ENCODE assay signal across 9 cellular contexts in the genomic region with DNA sequence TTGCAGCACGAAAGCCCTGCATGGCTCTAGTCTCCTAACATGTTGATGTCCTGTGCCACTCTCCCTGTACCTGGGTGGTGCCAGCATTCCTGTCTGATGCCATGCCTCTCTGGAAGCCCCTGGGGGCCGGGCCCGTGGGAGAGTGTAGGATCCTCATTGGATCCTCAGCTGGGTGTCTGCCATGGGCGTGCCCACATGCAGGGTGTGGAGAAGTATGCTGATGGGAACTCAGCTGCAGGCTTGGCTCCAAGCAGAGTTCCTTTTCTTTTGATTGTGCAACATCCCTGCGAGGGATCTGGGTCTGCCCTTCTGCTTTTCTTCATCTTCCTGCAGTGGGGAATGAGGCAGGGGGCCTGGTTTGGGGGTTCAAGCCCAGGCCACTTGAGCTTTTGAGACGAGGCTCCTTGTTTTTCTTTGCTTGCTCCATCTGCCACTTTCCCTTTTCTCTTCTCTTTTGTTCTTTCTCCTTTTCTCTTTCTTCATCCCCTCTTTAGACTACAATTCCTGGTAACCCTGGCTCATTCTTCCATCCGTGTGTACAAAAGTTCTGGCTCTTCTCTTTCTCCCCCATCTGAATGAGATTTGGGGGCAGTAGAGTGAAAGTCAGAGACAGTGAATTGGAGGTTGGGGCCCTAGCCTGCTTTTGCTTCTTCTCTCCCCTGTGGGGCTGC. TPM values are rescaled to one million over a fixed set of nuclear protein-coding genes. Genes with fewer than 3 reads are reported as not detected.
DNase-seq lines count a peak whose midpoint lies in the region; ATAC-seq and TF ChIP-seq lines count a peak whose summit lies in the region.
"Had no signal": no experiment of that assay in that cellular context is flagged by ENCODE, and none has a peak within 500 bp of the region (broad histone marks: within the 10 kb centered on the region; RNA-seq: fewer than 3 reads in every experiment).

No MANE protein-coding gene starts in this region.

- TF ChIP-seq CTCF in foreskin fibroblast (IDR thresholded peaks at IDR 0.05; ENCODE audit: low read depth, low read length) (no peak), prostate gland (IDR thresholded peaks at IDR 0.05) (no peak)

- H3K36me3 ChIP-seq in prostate gland = no peaks in the 10 kb centered on the region
- H3K36me3 ChIP-seq in Karpas-422 (ENCODE audit: insufficient read depth, low read length) = no peaks in the 10 kb centered on the region

- no peak overlapping the region for H2AFZ ChIP-seq in Karpas-422 (ENCODE audit: low read length)

- H3K27ac ChIP-seq in prostate gland (no peak overlapping the region), Karpas-422 (ENCODE audit: low read length) (no peak overlapping the region)

- H3K27me3 ChIP-seq in prostate gland (replicated peaks; ENCODE audit: insufficient read depth) = no peaks in the 10 kb centered on the region
- no peaks in the 10 kb centered on the region for H3K27me3 ChIP-seq in Karpas-422 (ENCODE audit: low read length)

- peak; percentile 48 for DNase-seq in EL
- DNase-seq in SKM-1 (lab: John Stamatoyannopoulos, UW; ENCODE audit: unreplicated experiment) = peak; percentile 43
- DNase-seq in foreskin fibroblast = peak; percentile 19 to 54
- DNase-seq in prostate gland (ENCODE audit: low spot score) = peak; percentile 81
- no peak for DNase-seq in Karpas-422
- DNase-seq in NCI-H2107 treated with DMSO at 0.1 percent for 48 hours (lab: John Stamatoyannopoulos, UW; ENCODE audit: unreplicated experiment) = no peak
- no peak for DNase-seq in stimulated activated naive CD4-positive, alpha-beta T cell (lab: John Stamatoyannopoulos, UW)
- DNase-seq: retina had no signal

- no peaks in the 10 kb centered on the region for H3K9me2 ChIP-seq in Karpas-422 (replicated peaks; ENCODE audit: insufficient read depth, low read length)

- WGBS in prostate gland = 36% methylated on average over 7 of the region's 7 CpGs

- no peaks in the 10 kb centered on the region for H3K9me3 ChIP-seq in prostate gland
- H3K9me3 ChIP-seq in Karpas-422 (ENCODE audit: low read length) = no peaks in the 10 kb centered on the region

- H3K9ac ChIP-seq in Karpas-422 (ENCODE audit: low read length) = no peak overlapping the region

- no peaks in the 10 kb centered on the region for H3K4me1 ChIP-seq in prostate gland (replicated peaks)
- H3K4me1 ChIP-seq in Karpas-422 (ENCODE audit: low read length) = no peaks in the 10 kb centered on the region

- H4K20me1 ChIP-seq in Karpas-422 (ENCODE audit: insufficient read depth, low read depth, low read length) = no peaks in the 10 kb centered on the region

- no peaks in the 10 kb centered on the region for H3K79me2 ChIP-seq in Karpas-422 (ENCODE audit: low read length)

- H3K4me2 ChIP-seq in Karpas-422 (ENCODE audit: low read depth, low read length, poor library complexity, severe bottlenecking) = no peak overlapping the region

- no peak for TF ChIP-seq POLR2A in prostate gland (IDR thresholded peaks at IDR 0.05)

- H3K4me3 ChIP-seq in foreskin fibroblast (ENCODE audit: low read depth in 1 of 2, low read length in 2 of 2) = no peak overlapping the region
- no peak overlapping the region for H3K4me3 ChIP-seq in prostate gland
- no peak overlapping the region for H3K4me3 ChIP-seq in Karpas-422 (ENCODE audit: low read length)

- no peak for ATAC-seq in HG02571 (IDR thresholded peaks at IDR 0.05; ENCODE audit: unreplicated experiment)

- intact Hi-C loops in prostate gland (cut with DNase I) = no loop called here

RNA-seq across cellular contexts. Expression of a gene that starts 32.9 kb away (rescaled TPM):
- 10 to 100 TPM; 11.5 to 23.7 TPM for total RNA-seq in prostate gland
- total RNA-seq in Karpas-422 (2014; rRNA removed; shearing (Covaris generic); ENCODE audit: low replicate concordance) = 0.32 and 0.52 TPM in 2 replicates

Comparison
In these comparisons a context has a peak if more than half of its experiments do, and no peak if none do; other contexts are left out.
1. DNase-seq: peak in EL (single experiment), SKM-1 (single experiment), foreskin fibroblast (2 of 2) and prostate gland (single experiment); none in Karpas-422 (single experiment), NCI-H2107 treated with DMSO at 0.1 percent for 48 hours (single experiment) and stimulated activated naive CD4-positive, alpha-beta T cell (0 of 6).